Comparison of ENCODE assay signal across 15 cellular contexts in genomic region chr21:37244506-37245083, GRCh38. TPM values are rescaled to one million over a fixed set of nuclear protein-coding genes. Genes with fewer than 3 reads are reported as not detected.
DNase-seq lines count a peak whose midpoint lies in the region; ATAC-seq and TF ChIP-seq lines count a peak whose summit lies in the region.
"Had no signal": no experiment of that assay in that cellular context is flagged by ENCODE, and none has a peak within 500 bp of the region (broad histone marks: within the 10 kb centered on the region; RNA-seq: fewer than 3 reads in every experiment).

No MANE protein-coding gene starts in this region.

- no peaks in the 10 kb centered on the region for H3K27me3 ChIP-seq in naive thymus-derived CD4-positive, alpha-beta T cell (ENCODE audit: control insufficient read depth in 2 of 2, insufficient read depth in 2 of 2, low read length in 2 of 2)
- H3K27me3 ChIP-seq: spleen had no signal

- H3K9me3 Mint-ChIP-seq in T-helper 2 cell treated with Interferon-gamma antibody and Interleukin-4, amounts not matched to agents 5 μg/mL and 100 μg/mL, for 36 hours, result peaks cover 5% of the 10 kb centered on the region
- H3K9me3 Mint-ChIP-seq in activated naive CD8-positive, alpha-beta T cell treated with anti-CD3 and anti-CD28 coated beads for 36 hours, result no peaks in the 10 kb centered on the region
- peaks cover 0 to 3% (median 0%) of the 10 kb centered on the region in 11 donors for H3K9me3 Mint-ChIP-seq in naive thymus-derived CD4-positive, alpha-beta T cell

- H3K36me3 ChIP-seq in HEK293 (ENCODE audit: control insufficient read depth in 2 of 2, insufficient read depth in 1 of 2, low read length in 2 of 2), result peaks cover 0 to 2% of the 10 kb centered on the region in 2 experiments; a peak in 1 of 3 replicates
- H3K36me3 ChIP-seq in naive thymus-derived CD4-positive, alpha-beta T cell (ENCODE audit: control insufficient read depth in 2 of 3, insufficient read depth in 3 of 3, low read length in 3 of 3), result peaks cover 0 to 19% (median 0%) of the 10 kb centered on the region in 3 experiments

- no peaks in the 10 kb centered on the region for H3K9me3 ChIP-seq in HEK293 (ENCODE audit: control insufficient read depth, insufficient read depth, low read depth, low read length)
- H3K9me3 ChIP-seq in naive thymus-derived CD4-positive, alpha-beta T cell (ENCODE audit: control insufficient read depth in 2 of 3, low read length in 3 of 3), result no peaks in the 10 kb centered on the region
- H3K9me3 ChIP-seq: spleen had no signal

- CTCF ChIA-PET in HEK293 (lab: Yijun Ruan, JAX), result interaction anchor here (1.3 kb wide), 1 partner anchor 12 kb away, joined by 6 read pairs; no protein-coding TSS in a partner anchor
- CTCF ChIA-PET in naive thymus-derived CD4-positive, alpha-beta T cell (lab: Charles Lee), result no interaction called here

- no peaks in the 10 kb centered on the region for H3K4me1 ChIP-seq in HEK293 (ENCODE audit: control insufficient read depth, insufficient read depth, low read length)
- H3K4me1 ChIP-seq in naive thymus-derived CD4-positive, alpha-beta T cell (ENCODE audit: control insufficient read depth in 2 of 2, insufficient read depth in 2 of 2, low read length in 2 of 2), result peaks cover 20 to 21% of the 10 kb centered on the region in 2 donors

- no peak overlapping the region for H3K27ac ChIP-seq in HEK293 (ENCODE audit: extremely low read depth, low read depth, low read length)
- H3K27ac ChIP-seq in naive thymus-derived CD4-positive, alpha-beta T cell (ENCODE audit: low read depth, low read length), result peak overlapping the region; percentile 39
- H3K27ac ChIP-seq: spleen had no signal

- intact Hi-C loops in naive thymus-derived CD4-positive, alpha-beta T cell (cut with micrococcal nuclease), result loop anchor here in 1 of 2 donors (2.0 kb wide), 2 partner anchors 22 to 24 kb away; partner anchors contain the start of gene VPS26C

- peak overlapping the region; percentile 73 for H3K4me3 Mint-ChIP-seq in T-helper 2 cell treated with Interferon-gamma antibody and Interleukin-4, amounts not matched to agents 5 μg/mL and 100 μg/mL, for 36 hours
- peak overlapping the region; percentile 65 for H3K4me3 Mint-ChIP-seq in activated naive CD8-positive, alpha-beta T cell treated with anti-CD3 and anti-CD28 coated beads for 36 hours
- H3K4me3 Mint-ChIP-seq in naive thymus-derived CD4-positive, alpha-beta T cell, result peak overlapping the region; percentile 54 to 87 (median 73)

- peaks cover 59% of the 10 kb centered on the region for H3K36me3 Mint-ChIP-seq in T-helper 2 cell treated with Interferon-gamma antibody and Interleukin-4, amounts not matched to agents 5 μg/mL and 100 μg/mL, for 36 hours (ENCODE audit: low read depth)
- H3K36me3 Mint-ChIP-seq in activated naive CD8-positive, alpha-beta T cell treated with anti-CD3 and anti-CD28 coated beads for 36 hours, result peaks cover 38% of the 10 kb centered on the region
- peaks cover 0 to 40% (median 5%) of the 10 kb centered on the region in 5 donors for H3K36me3 Mint-ChIP-seq in naive thymus-derived CD4-positive, alpha-beta T cell

- H3K27me3 Mint-ChIP-seq in T-helper 2 cell treated with Interferon-gamma antibody and Interleukin-4, amounts not matched to agents 5 μg/mL and 100 μg/mL, for 36 hours (ENCODE audit: low read depth), result no peaks in the 10 kb centered on the region
- H3K27me3 Mint-ChIP-seq in activated naive CD8-positive, alpha-beta T cell treated with anti-CD3 and anti-CD28 coated beads for 36 hours, result no peaks in the 10 kb centered on the region
- H3K27me3 Mint-ChIP-seq in naive thymus-derived CD4-positive, alpha-beta T cell, result no peaks in the 10 kb centered on the region

- peak overlapping the region; percentile 85 for H3K27ac Mint-ChIP-seq in T-helper 2 cell treated with Interferon-gamma antibody and Interleukin-4, amounts not matched to agents 5 μg/mL and 100 μg/mL, for 36 hours
- H3K27ac Mint-ChIP-seq in activated naive CD8-positive, alpha-beta T cell treated with anti-CD3 and anti-CD28 coated beads for 36 hours, result peak overlapping the region; percentile 88
- H3K27ac Mint-ChIP-seq in naive thymus-derived CD4-positive, alpha-beta T cell, result peak overlapping the region; percentile 60 to 88 (median 78)

- peaks cover 68% of the 10 kb centered on the region for H3K4me1 Mint-ChIP-seq in T-helper 2 cell treated with Interferon-gamma antibody and Interleukin-4, amounts not matched to agents 5 μg/mL and 100 μg/mL, for 36 hours (ENCODE audit: low read depth)
- H3K4me1 Mint-ChIP-seq in activated naive CD8-positive, alpha-beta T cell treated with anti-CD3 and anti-CD28 coated beads for 36 hours, result peaks cover 56% of the 10 kb centered on the region
- peaks cover 56 to 78% (median 72%) of the 10 kb centered on the region in 7 donors for H3K4me1 Mint-ChIP-seq in naive thymus-derived CD4-positive, alpha-beta T cell

- POLR2A ChIA-PET in HEK293 (lab: Yijun Ruan, JAX), result interaction anchor here (1.4 kb wide), 1 partner anchor 319 kb away, joined by 3 read pairs; no protein-coding TSS in a partner anchor
- POLR2A ChIA-PET in naive thymus-derived CD4-positive, alpha-beta T cell (lab: Charles Lee), result interaction anchor here (1.1 to 2.8 kb wide), 3 partner anchors 13 to 23 kb away, joined by 3 to 8 read pairs (median 3); partner anchors contain the start of gene VPS26C

- peak; percentile 18 for ATAC-seq in naive thymus-derived CD4-positive, alpha-beta T cell
- ATAC-seq in GM18907 (IDR thresholded peaks at IDR 0.05; ENCODE audit: unreplicated experiment), result no peak

- H3K4me3 ChIP-seq in HEK293 (ENCODE audit: low read depth, low read length), result no peak overlapping the region
- no peak overlapping the region for H3K4me3 ChIP-seq in naive thymus-derived CD4-positive, alpha-beta T cell (ENCODE audit: low read length)
- H3K4me3 ChIP-seq: spleen had no signal

- no peak for TF ChIP-seq CTCF in HEK293 (tag by site-specific recombination; IDR thresholded peaks at IDR 0.05)

- no peak for DNase-seq in T-helper 2 cell treated with Interferon-gamma antibody and Interleukin-4, amounts not matched to agents 5 μg/mL and 100 μg/mL, for 36 hours (ENCODE audit: low spot score)
- DNase-seq in T-helper 2 cell (no peak), CD1c-positive myeloid dendritic cell (ENCODE audit: extremely low spot score) (no peak), NCI-H1694 treated with DMSO at 0.1 percent for 48 hours (lab: John Stamatoyannopoulos, UW) (no peak)
- DNase-seq in activated naive CD8-positive, alpha-beta T cell treated with anti-CD3 and anti-CD28 coated beads for 36 hours, result peak; percentile 36
- DNase-seq in naive thymus-derived CD4-positive, alpha-beta T cell, result peak in 1 of 9 donors; percentile 11
- DNase-seq: 8988T; activated CD4-positive, alpha-beta T cell treated with anti-CD3 and anti-CD28 coated beads for 4 hours; Calu3; cortex of kidney; mammary epithelial cell; NCI-H226; spleen had no signal

TF ChIP-seq in HEK293, 187 proteins besides CTCF, POLR2A, EP300 and RAD21:
- TF ChIP-seq, protein P1, sequence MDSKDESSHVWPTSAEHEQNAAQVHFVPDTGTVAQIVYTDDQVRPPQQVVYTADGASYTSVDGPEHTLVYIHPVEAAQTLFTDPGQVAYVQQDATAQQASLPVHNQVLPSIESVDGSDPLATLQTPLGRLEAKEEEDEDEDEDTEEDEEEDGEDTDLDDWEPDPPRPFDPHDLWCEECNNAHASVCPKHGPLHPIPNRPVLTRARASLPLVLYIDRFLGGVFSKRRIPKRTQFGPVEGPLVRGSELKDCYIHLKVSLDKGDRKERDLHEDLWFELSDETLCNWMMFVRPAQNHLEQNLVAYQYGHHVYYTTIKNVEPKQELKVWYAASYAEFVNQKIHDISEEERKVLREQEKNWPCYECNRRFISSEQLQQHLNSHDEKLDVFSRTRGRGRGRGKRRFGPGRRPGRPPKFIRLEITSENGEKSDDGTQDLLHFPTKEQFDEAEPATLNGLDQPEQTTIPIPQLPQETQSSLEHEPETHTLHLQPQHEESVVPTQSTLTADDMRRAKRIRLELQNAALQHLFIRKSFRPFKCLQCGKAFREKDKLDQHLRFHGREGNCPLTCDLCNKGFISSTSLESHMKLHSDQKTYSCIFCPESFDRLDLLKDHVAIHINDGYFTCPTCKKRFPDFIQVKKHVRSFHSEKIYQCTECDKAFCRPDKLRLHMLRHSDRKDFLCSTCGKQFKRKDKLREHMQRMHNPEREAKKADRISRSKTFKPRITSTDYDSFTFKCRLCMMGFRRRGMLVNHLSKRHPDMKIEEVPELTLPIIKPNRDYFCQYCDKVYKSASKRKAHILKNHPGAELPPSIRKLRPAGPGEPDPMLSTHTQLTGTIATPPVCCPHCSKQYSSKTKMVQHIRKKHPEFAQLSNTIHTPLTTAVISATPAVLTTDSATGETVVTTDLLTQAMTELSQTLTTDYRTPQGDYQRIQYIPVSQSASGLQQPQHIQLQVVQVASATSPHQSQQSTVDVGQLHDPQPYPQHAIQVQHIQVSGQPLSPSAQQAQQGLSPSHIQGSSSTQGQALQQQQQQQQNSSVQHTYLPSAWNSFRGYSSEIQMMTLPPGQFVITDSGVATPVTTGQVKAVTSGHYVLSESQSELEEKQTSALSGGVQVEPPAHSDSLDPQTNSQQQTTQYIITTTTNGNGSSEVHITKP (tag by site-specific recombination; IDR thresholded peaks at IDR 0.05), result peak; percentile 59; the same call in 1 of the 2 replicates
- no peak for TF ChIP-seq WT1 (tag by site-specific recombination; IDR thresholded peaks at IDR 0.05)
- TF ChIP-seq, protein P2, sequence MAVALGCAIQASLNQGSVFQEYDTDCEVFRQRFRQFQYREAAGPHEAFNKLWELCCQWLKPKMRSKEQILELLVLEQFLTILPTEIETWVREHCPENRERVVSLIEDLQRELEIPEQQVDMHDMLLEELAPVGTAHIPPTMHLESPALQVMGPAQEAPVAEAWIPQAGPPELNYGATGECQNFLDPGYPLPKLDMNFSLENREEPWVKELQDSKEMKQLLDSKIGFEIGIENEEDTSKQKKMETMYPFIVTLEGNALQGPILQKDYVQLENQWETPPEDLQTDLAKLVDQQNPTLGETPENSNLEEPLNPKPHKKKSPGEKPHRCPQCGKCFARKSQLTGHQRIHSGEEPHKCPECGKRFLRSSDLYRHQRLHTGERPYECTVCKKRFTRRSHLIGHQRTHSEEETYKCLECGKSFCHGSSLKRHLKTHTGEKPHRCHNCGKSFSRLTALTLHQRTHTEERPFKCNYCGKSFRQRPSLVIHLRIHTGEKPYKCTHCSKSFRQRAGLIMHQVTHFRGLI (tag by site-specific recombination; IDR thresholded peaks at IDR 0.05), result no peak

RNA-seq across cellular contexts. Expression of gene VPS26C, which starts 22.5 kb away (rescaled TPM):
- total RNA-seq in activated naive CD8-positive, alpha-beta T cell treated with anti-CD3 and anti-CD28 coated beads for 36 hours, result 10 to 100 TPM; 60.7 to 62.6 TPM
- total RNA-seq in naive thymus-derived CD4-positive, alpha-beta T cell, result 10 to 100 TPM; 46.8 to 83.5 (median 77.7) TPM
- polyA plus RNA-seq in naive thymus-derived CD4-positive, alpha-beta T cell, result 10 to 100 TPM; 60.1 to 78.5 TPM
